Comparison of ENCODE assay signal across 3 cellular contexts in the genomic region with DNA sequence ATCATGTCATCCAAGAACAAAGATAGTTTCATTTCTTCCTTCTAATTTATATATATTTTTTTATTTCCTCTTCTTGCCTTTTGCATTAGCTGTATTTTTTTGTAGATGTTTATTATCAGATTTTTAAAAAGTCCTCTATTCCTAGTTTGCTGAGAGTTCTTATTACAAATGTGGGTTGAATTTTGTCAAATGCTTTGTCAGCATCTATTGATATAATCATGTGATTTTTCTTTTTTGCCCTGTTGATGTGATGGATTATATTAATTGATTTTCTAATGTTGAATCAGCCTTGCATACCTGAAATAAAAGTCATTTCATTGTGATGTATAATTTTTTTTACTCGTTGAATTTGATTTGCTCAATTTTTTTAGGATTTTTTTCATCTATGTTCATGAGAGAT.
TF ChIP-seq lines count a peak whose summit lies in the region.

No MANE protein-coding gene starts in this region.

TF ChIP-seq in A549, 52 proteins besides CTCF, POLR2A, EP300 and RAD21:
- peak; percentile 67 for TF ChIP-seq MAFK (IDR thresholded peaks at IDR 0.05; ENCODE audit: partially characterized antibody)
- no peak for TF ChIP-seq JUNB (IDR thresholded peaks at IDR 0.05)

TF ChIP-seq in IMR-90, 13 proteins besides CTCF, POLR2A, EP300 and RAD21:
- TF ChIP-seq MAZ (IDR thresholded peaks at IDR 0.05; ENCODE audit: borderline replicate concordance, low read depth, low read length) (no peak), MAFK (IDR thresholded peaks at IDR 0.05; ENCODE audit: low read depth, low read length) (peak; percentile 41; the same call in 1 of the 2 replicates)

TF ChIP-seq in K562, 482 proteins besides CTCF, POLR2A, EP300 and RAD21:
- peak; percentile 59 for TF ChIP-seq ZNF316 (IDR thresholded peaks at IDR 0.05)
- no peak for TF ChIP-seq SRSF3 (IDR thresholded peaks at IDR 0.05; ENCODE audit: insufficient read depth, low read length)
- TF ChIP-seq MAFG (tag; conservative IDR thresholded peaks at IDR 0.05): 0 out of 2 replicates have a peak, but pooled peaks have one; percentile 19
